In genomic region chr12:121015825-121016766, GRCh38 we compare ENCODE assay signal across 1 cellular context.
TF ChIP-seq lines count a peak whose summit lies in the region.

A gene with protein sequence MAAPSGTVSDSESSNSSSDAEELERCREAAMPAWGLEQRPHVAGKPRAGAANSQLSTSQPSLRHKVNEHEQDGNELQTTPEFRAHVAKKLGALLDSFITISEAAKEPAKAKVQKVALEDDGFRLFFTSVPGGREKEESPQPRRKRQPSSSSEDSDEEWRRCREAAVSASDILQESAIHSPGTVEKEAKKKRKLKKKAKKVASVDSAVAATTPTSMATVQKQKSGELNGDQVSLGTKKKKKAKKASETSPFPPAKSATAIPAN (minus strand): TSS chr12:121016487. CDS start chr12:121016474, 13 bp downstream.

TF ChIP-seq in K562, 482 proteins besides CTCF, POLR2A, EP300 and RAD21 (continued from another document and continues in another):
- peak; percentile 76 for TF ChIP-seq ZNF395 (CRISPR knock-in tag; IDR thresholded peaks at IDR 0.05)
- peak; percentile 98 for TF ChIP-seq CREM (IDR thresholded peaks at IDR 0.05; ENCODE audit: low read depth)
- no peak for TF ChIP-seq ZNF407 (IDR thresholded peaks at IDR 0.05; ENCODE audit: low read depth)
- TF ChIP-seq MAX (CRISPR knock-in tag; IDR thresholded peaks at IDR 0.05) = peak; percentile 80
- peak; percentile 98 for TF ChIP-seq C11orf30 (IDR thresholded peaks at IDR 0.05; ENCODE audit: low read depth)
- peak in 1 of 2 experiments; percentile 66; a peak in 1 of 4 replicates for TF ChIP-seq CSDE1 (IDR thresholded peaks at IDR 0.05)
- TF ChIP-seq, protein P1, sequence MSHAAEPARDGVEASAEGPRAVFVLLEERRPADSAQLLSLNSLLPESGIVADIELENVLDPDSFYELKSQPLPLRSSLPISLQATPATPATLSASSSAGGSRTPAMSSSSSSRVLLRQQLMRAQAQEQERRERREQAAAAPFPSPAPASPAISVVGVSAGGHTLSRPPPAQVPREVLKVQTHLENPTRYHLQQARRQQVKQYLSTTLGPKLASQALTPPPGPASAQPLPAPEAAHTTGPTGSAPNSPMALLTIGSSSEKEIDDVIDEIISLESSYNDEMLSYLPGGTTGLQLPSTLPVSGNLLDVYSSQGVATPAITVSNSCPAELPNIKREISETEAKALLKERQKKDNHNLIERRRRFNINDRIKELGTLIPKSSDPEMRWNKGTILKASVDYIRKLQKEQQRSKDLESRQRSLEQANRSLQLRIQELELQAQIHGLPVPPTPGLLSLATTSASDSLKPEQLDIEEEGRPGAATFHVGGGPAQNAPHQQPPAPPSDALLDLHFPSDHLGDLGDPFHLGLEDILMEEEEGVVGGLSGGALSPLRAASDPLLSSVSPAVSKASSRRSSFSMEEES (CRISPR knock-in tag; IDR thresholded peaks at IDR 0.05) = peak; percentile 93
- TF ChIP-seq NBN (IDR thresholded peaks at IDR 0.05; ENCODE audit: low read depth) = peak; percentile 96
- TF ChIP-seq CREB3L1 (IDR thresholded peaks at IDR 0.05; ENCODE audit: borderline replicate concordance, low read depth) = peak; percentile 67; the same call in 1 of the 2 replicates
- peak; percentile 12; the same call in 1 of the 2 replicates for TF ChIP-seq FOSL1 (tag; conservative IDR thresholded peaks at IDR 0.05)
- peak in 1 of 2 experiments; percentile 45; a peak in 1 of 4 replicates for TF ChIP-seq RCOR1 (IDR thresholded peaks at IDR 0.05; ENCODE audit: borderline replicate concordance in 1 of 2, low read depth in 2 of 2, low read length in 2 of 2)
- peak; percentile 82 for TF ChIP-seq TAF7 (tag; IDR thresholded peaks at IDR 0.05)
- peak; percentile 84 for TF ChIP-seq BHLHE40 (IDR thresholded peaks at IDR 0.05; ENCODE audit: low read length)
- no peak for TF ChIP-seq ARNT (IDR thresholded peaks at IDR 0.05)
- no peak for TF ChIP-seq CAMTA2 (CRISPR knock-in tag; conservative IDR thresholded peaks at IDR 0.05)
- peak; percentile 97 for TF ChIP-seq RBBP5 (IDR thresholded peaks at IDR 0.05; ENCODE audit: borderline replicate concordance, insufficient read depth, low read length, poor library complexity, severe bottlenecking)
- TF ChIP-seq ZNF699 (CRISPR knock-in tag; IDR thresholded peaks at IDR 0.05; ENCODE audit: insufficient replicate concordance) = no peak
- TF ChIP-seq JUN (IDR thresholded peaks at IDR 0.05; ENCODE audit: borderline replicate concordance, low read depth, low read length) = peak; percentile 76; the same call in 1 of the 2 replicates
- no peak for TF ChIP-seq JUN (CRISPR knock-in tag; IDR thresholded peaks at IDR 0.05; ENCODE audit: borderline replicate concordance)
- peak; percentile 59; the same call in 1 of the 2 replicates for TF ChIP-seq ZBTB17 (CRISPR knock-in tag; IDR thresholded peaks at IDR 0.05)
- TF ChIP-seq, protein P2, sequence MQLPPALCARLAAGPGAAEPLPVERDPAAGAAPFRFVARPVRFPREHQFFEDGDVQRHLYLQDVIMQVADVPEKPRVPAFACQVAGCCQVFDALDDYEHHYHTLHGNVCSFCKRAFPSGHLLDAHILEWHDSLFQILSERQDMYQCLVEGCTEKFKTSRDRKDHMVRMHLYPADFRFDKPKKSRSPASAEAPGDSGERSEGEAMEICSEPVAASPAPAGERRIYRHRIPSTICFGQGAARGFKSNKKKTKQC (CRISPR knock-in tag; IDR thresholded peaks at IDR 0.05) = peak; percentile 34; the same call in 1 of the 2 replicates
- TF ChIP-seq OTX1 (CRISPR knock-in tag; IDR thresholded peaks at IDR 0.05) = 0 out of 2 replicates have a peak, but pooled peaks have one; percentile 16
- TF ChIP-seq RBM15 (IDR thresholded peaks at IDR 0.05; ENCODE audit: insufficient read depth, low read length) = no peak
- peak; percentile 80 for TF ChIP-seq KHSRP (IDR thresholded peaks at IDR 0.05)
- 0 out of 2 replicates have a peak, but pooled peaks have one; percentile 50 for TF ChIP-seq KAT8 (IDR thresholded peaks at IDR 0.05; ENCODE audit: low read depth)
- no peak for TF ChIP-seq ZBTB8A (IDR thresholded peaks at IDR 0.05; ENCODE audit: partially characterized antibody)
- TF ChIP-seq, protein P3, sequence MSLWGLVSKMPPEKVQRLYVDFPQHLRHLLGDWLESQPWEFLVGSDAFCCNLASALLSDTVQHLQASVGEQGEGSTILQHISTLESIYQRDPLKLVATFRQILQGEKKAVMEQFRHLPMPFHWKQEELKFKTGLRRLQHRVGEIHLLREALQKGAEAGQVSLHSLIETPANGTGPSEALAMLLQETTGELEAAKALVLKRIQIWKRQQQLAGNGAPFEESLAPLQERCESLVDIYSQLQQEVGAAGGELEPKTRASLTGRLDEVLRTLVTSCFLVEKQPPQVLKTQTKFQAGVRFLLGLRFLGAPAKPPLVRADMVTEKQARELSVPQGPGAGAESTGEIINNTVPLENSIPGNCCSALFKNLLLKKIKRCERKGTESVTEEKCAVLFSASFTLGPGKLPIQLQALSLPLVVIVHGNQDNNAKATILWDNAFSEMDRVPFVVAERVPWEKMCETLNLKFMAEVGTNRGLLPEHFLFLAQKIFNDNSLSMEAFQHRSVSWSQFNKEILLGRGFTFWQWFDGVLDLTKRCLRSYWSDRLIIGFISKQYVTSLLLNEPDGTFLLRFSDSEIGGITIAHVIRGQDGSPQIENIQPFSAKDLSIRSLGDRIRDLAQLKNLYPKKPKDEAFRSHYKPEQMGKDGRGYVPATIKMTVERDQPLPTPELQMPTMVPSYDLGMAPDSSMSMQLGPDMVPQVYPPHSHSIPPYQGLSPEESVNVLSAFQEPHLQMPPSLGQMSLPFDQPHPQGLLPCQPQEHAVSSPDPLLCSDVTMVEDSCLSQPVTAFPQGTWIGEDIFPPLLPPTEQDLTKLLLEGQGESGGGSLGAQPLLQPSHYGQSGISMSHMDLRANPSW (CRISPR knock-in tag; IDR thresholded peaks at IDR 0.05) = no peak; the same call in 1 of the 2 replicates
- peak; percentile 67 for TF ChIP-seq NR2C1 (IDR thresholded peaks at IDR 0.05)
- peak; percentile 76 for TF ChIP-seq NR2C1 (tag; IDR thresholded peaks at IDR 0.05)
- TF ChIP-seq, protein P4, sequence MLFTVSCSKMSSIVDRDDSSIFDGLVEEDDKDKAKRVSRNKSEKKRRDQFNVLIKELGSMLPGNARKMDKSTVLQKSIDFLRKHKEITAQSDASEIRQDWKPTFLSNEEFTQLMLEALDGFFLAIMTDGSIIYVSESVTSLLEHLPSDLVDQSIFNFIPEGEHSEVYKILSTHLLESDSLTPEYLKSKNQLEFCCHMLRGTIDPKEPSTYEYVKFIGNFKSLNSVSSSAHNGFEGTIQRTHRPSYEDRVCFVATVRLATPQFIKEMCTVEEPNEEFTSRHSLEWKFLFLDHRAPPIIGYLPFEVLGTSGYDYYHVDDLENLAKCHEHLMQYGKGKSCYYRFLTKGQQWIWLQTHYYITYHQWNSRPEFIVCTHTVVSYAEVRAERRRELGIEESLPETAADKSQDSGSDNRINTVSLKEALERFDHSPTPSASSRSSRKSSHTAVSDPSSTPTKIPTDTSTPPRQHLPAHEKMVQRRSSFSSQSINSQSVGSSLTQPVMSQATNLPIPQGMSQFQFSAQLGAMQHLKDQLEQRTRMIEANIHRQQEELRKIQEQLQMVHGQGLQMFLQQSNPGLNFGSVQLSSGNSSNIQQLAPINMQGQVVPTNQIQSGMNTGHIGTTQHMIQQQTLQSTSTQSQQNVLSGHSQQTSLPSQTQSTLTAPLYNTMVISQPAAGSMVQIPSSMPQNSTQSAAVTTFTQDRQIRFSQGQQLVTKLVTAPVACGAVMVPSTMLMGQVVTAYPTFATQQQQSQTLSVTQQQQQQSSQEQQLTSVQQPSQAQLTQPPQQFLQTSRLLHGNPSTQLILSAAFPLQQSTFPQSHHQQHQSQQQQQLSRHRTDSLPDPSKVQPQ (CRISPR knock-in tag; IDR thresholded peaks at IDR 0.05; ENCODE audit: borderline replicate concordance) = no peak
- no peak for TF ChIP-seq ZNF586 (CRISPR knock-in tag; conservative IDR thresholded peaks at IDR 0.05)
- TF ChIP-seq MLLT1 (IDR thresholded peaks at IDR 0.05) = no peak
- peak in 1 of 2 experiments; percentile 64; a peak in 2 of 4 replicates for TF ChIP-seq ZNF639 (CRISPR knock-in tag; conservative IDR thresholded peaks at IDR 0.05 in 1 of 2, IDR thresholded peaks at IDR 0.05 in 1 of 2)
